Comparison of ENCODE assay signal across 2 cellular contexts in genomic region chr14:104894331-104895206, GRCh38.
TF ChIP-seq lines count a peak whose summit lies in the region.

No MANE protein-coding gene starts in this region.

TF ChIP-seq in SK-N-SH, 30 proteins besides CTCF, POLR2A, EP300 and RAD21 (continued from another document):
- TF ChIP-seq, protein P1, sequence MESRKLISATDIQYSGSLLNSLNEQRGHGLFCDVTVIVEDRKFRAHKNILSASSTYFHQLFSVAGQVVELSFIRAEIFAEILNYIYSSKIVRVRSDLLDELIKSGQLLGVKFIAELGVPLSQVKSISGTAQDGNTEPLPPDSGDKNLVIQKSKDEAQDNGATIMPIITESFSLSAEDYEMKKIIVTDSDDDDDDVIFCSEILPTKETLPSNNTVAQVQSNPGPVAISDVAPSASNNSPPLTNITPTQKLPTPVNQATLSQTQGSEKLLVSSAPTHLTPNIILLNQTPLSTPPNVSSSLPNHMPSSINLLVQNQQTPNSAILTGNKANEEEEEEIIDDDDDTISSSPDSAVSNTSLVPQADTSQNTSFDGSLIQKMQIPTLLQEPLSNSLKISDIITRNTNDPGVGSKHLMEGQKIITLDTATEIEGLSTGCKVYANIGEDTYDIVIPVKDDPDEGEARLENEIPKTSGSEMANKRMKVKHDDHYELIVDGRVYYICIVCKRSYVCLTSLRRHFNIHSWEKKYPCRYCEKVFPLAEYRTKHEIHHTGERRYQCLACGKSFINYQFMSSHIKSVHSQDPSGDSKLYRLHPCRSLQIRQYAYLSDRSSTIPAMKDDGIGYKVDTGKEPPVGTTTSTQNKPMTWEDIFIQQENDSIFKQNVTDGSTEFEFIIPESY (IDR thresholded peaks at IDR 0.05; ENCODE audit: borderline replicate concordance, low read depth), result no peak
- TF ChIP-seq CHD2 (IDR thresholded peaks at IDR 0.05; ENCODE audit: low read length, partially characterized antibody), result no peak
- TF ChIP-seq RFX5 (IDR thresholded peaks at IDR 0.05; ENCODE audit: low read length), result no peak
- TF ChIP-seq RCOR1 (IDR thresholded peaks at IDR 0.05; ENCODE audit: low read length), result no peak
- TF ChIP-seq, protein P2, sequence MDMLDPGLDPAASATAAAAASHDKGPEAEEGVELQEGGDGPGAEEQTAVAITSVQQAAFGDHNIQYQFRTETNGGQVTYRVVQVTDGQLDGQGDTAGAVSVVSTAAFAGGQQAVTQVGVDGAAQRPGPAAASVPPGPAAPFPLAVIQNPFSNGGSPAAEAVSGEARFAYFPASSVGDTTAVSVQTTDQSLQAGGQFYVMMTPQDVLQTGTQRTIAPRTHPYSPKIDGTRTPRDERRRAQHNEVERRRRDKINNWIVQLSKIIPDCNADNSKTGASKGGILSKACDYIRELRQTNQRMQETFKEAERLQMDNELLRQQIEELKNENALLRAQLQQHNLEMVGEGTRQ (IDR thresholded peaks at IDR 0.05; ENCODE audit: borderline replicate concordance, low read depth, low read length), result no peak
- no peak for TF ChIP-seq GABPA (IDR thresholded peaks at IDR 0.05; ENCODE audit: low read depth)
- no peak for TF ChIP-seq FOSL2 (IDR thresholded peaks at IDR 0.05; ENCODE audit: borderline replicate concordance, low read depth)
- TF ChIP-seq, protein P3, sequence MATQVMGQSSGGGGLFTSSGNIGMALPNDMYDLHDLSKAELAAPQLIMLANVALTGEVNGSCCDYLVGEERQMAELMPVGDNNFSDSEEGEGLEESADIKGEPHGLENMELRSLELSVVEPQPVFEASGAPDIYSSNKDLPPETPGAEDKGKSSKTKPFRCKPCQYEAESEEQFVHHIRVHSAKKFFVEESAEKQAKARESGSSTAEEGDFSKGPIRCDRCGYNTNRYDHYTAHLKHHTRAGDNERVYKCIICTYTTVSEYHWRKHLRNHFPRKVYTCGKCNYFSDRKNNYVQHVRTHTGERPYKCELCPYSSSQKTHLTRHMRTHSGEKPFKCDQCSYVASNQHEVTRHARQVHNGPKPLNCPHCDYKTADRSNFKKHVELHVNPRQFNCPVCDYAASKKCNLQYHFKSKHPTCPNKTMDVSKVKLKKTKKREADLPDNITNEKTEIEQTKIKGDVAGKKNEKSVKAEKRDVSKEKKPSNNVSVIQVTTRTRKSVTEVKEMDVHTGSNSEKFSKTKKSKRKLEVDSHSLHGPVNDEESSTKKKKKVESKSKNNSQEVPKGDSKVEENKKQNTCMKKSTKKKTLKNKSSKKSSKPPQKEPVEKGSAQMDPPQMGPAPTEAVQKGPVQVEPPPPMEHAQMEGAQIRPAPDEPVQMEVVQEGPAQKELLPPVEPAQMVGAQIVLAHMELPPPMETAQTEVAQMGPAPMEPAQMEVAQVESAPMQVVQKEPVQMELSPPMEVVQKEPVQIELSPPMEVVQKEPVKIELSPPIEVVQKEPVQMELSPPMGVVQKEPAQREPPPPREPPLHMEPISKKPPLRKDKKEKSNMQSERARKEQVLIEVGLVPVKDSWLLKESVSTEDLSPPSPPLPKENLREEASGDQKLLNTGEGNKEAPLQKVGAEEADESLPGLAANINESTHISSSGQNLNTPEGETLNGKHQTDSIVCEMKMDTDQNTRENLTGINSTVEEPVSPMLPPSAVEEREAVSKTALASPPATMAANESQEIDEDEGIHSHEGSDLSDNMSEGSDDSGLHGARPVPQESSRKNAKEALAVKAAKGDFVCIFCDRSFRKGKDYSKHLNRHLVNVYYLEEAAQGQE (IDR thresholded peaks at IDR 0.05; ENCODE audit: low read depth, low read length), result no peak
- TF ChIP-seq YY1 (IDR thresholded peaks at IDR 0.05; ENCODE audit: low read depth), result no peak
- TF ChIP-seq RXRA (IDR thresholded peaks at IDR 0.05; ENCODE audit: borderline replicate concordance, low read depth), result no peak
- no peak for TF ChIP-seq PBX3 (IDR thresholded peaks at IDR 0.05)
- no peak for TF ChIP-seq TEAD4 (IDR thresholded peaks at IDR 0.05; ENCODE audit: borderline replicate concordance, insufficient read depth)
- TF ChIP-seq EZH2phosphoT487 (IDR thresholded peaks at IDR 0.05; ENCODE audit: borderline replicate concordance, low read depth), result no peak
TF ChIP-seq in SK-N-SH: peak in this region for 0.

TF ChIP-seq in SK-N-SH treated with all-trans-retinoic acid at 6 μM for 48 hours, 23 proteins besides CTCF, POLR2A, EP300 and RAD21 (continued from another document):
- TF ChIP-seq, protein P4, sequence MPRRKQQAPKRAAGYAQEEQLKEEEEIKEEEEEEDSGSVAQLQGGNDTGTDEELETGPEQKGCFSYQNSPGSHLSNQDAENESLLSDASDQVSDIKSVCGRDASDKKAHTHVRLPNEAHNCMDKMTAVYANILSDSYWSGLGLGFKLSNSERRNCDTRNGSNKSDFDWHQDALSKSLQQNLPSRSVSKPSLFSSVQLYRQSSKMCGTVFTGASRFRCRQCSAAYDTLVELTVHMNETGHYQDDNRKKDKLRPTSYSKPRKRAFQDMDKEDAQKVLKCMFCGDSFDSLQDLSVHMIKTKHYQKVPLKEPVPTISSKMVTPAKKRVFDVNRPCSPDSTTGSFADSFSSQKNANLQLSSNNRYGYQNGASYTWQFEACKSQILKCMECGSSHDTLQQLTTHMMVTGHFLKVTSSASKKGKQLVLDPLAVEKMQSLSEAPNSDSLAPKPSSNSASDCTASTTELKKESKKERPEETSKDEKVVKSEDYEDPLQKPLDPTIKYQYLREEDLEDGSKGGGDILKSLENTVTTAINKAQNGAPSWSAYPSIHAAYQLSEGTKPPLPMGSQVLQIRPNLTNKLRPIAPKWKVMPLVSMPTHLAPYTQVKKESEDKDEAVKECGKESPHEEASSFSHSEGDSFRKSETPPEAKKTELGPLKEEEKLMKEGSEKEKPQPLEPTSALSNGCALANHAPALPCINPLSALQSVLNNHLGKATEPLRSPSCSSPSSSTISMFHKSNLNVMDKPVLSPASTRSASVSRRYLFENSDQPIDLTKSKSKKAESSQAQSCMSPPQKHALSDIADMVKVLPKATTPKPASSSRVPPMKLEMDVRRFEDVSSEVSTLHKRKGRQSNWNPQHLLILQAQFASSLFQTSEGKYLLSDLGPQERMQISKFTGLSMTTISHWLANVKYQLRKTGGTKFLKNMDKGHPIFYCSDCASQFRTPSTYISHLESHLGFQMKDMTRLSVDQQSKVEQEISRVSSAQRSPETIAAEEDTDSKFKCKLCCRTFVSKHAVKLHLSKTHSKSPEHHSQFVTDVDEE (CRISPR knock-in tag; IDR thresholded peaks at IDR 0.05), result no peak
- no peak for TF ChIP-seq SNAI2 (CRISPR knock-in tag; IDR thresholded peaks at IDR 0.05)
- TF ChIP-seq ARNTL (CRISPR knock-in tag; IDR thresholded peaks at IDR 0.05; ENCODE audit: borderline replicate concordance, low read depth), result no peak
- no peak for TF ChIP-seq ZFP30 (CRISPR knock-in tag; IDR thresholded peaks at IDR 0.05)
- no peak for TF ChIP-seq ZNF70 (CRISPR knock-in tag; IDR thresholded peaks at IDR 0.05)
- TF ChIP-seq ZNF565 (CRISPR knock-in tag; conservative IDR thresholded peaks at IDR 0.05; ENCODE audit: low read depth), result no peak
